In the genomic region with DNA sequence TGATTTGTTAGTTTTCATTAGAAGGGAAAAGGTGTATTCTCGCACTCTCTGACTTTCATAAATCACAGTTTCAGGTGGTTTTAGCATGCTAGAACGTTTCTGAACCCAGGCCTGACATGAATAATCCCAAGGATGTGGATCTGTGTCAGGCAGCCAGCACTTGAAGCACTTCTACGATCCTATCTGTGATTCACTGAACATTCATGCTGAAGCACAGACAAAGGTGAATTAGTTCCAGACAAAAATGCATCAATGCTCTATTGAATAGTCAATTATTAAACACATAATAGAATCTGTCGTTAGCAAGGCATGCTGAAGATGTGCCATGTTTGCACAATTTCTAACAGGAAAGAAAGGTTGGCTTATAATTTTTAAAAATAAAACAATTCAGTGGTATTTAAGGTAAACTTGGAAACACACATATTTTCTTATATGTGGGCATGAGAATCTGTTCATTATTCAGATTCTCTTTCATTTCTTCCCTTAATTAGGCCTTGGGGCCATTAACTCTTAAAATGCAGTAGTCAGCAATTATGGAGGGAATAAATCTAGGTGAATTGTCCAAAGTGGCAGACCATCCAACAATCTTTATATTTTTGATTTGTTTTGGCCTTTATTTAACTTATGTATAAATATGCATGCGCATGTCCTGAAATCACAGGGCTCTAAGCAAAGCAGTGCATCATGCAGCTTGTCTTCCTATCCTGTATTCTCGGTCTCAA, we compare ENCODE assay signal across 22 cellular contexts. TPM values are rescaled to one million over a fixed set of nuclear protein-coding genes. Genes with fewer than 3 reads are reported as not detected.
DNase-seq lines count a peak whose midpoint lies in the region; ATAC-seq, FAIRE-seq and TF ChIP-seq lines count a peak whose summit lies in the region.
"Had no signal": no experiment of that assay in that cellular context is flagged by ENCODE, and none has a peak within 500 bp of the region (broad histone marks: within the 10 kb centered on the region; RNA-seq: fewer than 3 reads in every experiment).

No MANE protein-coding gene starts in this region.

- in situ Hi-C loops in K562 (cut with MboI): no loop called here

- POLR2A ChIA-PET in K562 (lab: Yijun Ruan, JAX): no interaction called here

- no peak for TF ChIP-seq POLR2A in K562 (conservative IDR thresholded peaks at IDR 0.05)

- no peak for ATAC-seq in K562
- ATAC-seq: Right ventricle myocardium inferior had no signal

- H4K20me1 ChIP-seq in K562 (replicated peaks; ENCODE audit: control insufficient read depth, insufficient read depth, low read length) (no peaks in the 10 kb centered on the region), neural cell (ENCODE audit: insufficient read depth) (no peaks in the 10 kb centered on the region)

- H3K9me3 ChIP-seq in K562 (replicated peaks; ENCODE audit: control insufficient read depth, insufficient read depth, low read depth, low read length) (no peaks in the 10 kb centered on the region), kidney (ENCODE audit: control insufficient read depth in 1 of 2, low read length in 2 of 2) (no peaks in the 10 kb centered on the region), neural cell (ENCODE audit: low read length) (no peaks in the 10 kb centered on the region)

- CTCF ChIA-PET in K562 (lab: Yijun Ruan, JAX; ENCODE audit: low intra/inter-chr PET ratio): no interaction called here

- H3K27me3 ChIP-seq in K562 (ENCODE audit: control insufficient read depth in 2 of 2, insufficient read depth in 2 of 2, low read length in 2 of 2) (no peaks in the 10 kb centered on the region; a peak in 1 of 5 replicates), neural cell (ENCODE audit: insufficient read depth, low read depth, low read length) (no peaks in the 10 kb centered on the region)

- H3K9me1 ChIP-seq in K562 (ENCODE audit: control insufficient read depth, insufficient read depth, low read length): no peaks in the 10 kb centered on the region

- H2AFZ ChIP-seq in K562 (ENCODE audit: low read depth, low read length) (no peak overlapping the region), neural cell (ENCODE audit: low read depth, low read length) (no peak overlapping the region)

- H3K9ac ChIP-seq in K562 (ENCODE audit: insufficient read depth in 1 of 2, low read depth in 2 of 2, low read length in 2 of 2) (no peak overlapping the region), kidney (ENCODE audit: low read length in 2 of 2) (no peak overlapping the region), neural cell (ENCODE audit: low read length) (no peak overlapping the region)

- no TSS peak for BruUV-seq in K562 (replicated peaks; lab: Mats Ljungman, UMichigan)

- H3K4me2 ChIP-seq in K562 (ENCODE audit: insufficient read depth, low read length) (no peak overlapping the region), neural cell (ENCODE audit: low read length) (no peak overlapping the region)

- H3K79me2 ChIP-seq in K562 (ENCODE audit: control insufficient read depth, insufficient read depth, low read length) (no peaks in the 10 kb centered on the region), neural cell (replicated peaks; ENCODE audit: insufficient read depth, low read length) (no peaks in the 10 kb centered on the region)

- FAIRE-seq in K562 (lab: Jason Lieb, UNC) (no peak), kidney (lab: Jason Lieb, UNC) (peak; percentile 23)
- FAIRE-seq: G401.6, GM18507, GM19239, H54 had no signal

- WGBS in K562 (ENCODE audit: insufficient coverage, low coverage, missing lambda C conversion rate): under 1% methylated on average over 6 of the region's 6 CpGs

- no peak for TF ChIP-seq EP300 in K562 (IDR thresholded peaks at IDR 0.05; ENCODE audit: low read length)
- no peak for TF ChIP-seq EP300 in neural cell (conservative IDR thresholded peaks at IDR 0.05; ENCODE audit: poor library complexity, severe bottlenecking)

- H3K4me1 ChIP-seq in K562 (replicated peaks in 1 of 2; ENCODE audit: control insufficient read depth in 2 of 2, insufficient read depth in 2 of 2, low read length in 2 of 2) (no peaks in the 10 kb centered on the region), kidney (ENCODE audit: control insufficient read depth in 1 of 2, insufficient read depth in 1 of 2, low read depth in 1 of 2, low read length in 2 of 2) (peaks cover 2 to 4% of the 10 kb centered on the region in 2 donors)

- DNase-seq in NCI-H2227 treated with DMSO at 0.1 percent for 48 hours (lab: John Stamatoyannopoulos, UW) (peak; percentile 63), NCI-H2227 (lab: John Stamatoyannopoulos, UW; ENCODE audit: unreplicated experiment) (no peak), K562 (ENCODE audit: extremely low read depth in 1 of 4, low spot score in 3 of 4) (no peak), kidney (no peak), NCI-H2029 treated with DMSO at 0.1 percent for 48 hours (lab: John Stamatoyannopoulos, UW) (no peak), NCI-H345 treated with DMSO at 0.1 percent for 48 hours (lab: John Stamatoyannopoulos, UW; ENCODE audit: unreplicated experiment) (no peak), NCI-H510A (lab: John Stamatoyannopoulos, UW) (no peak)
- DNase-seq: AML-193; CD8-positive, alpha-beta memory T cell; Karpas-422; NCI-H1694; NCI-H2081 treated with DMSO at 0.1 percent for 48 hours; NCI-H226; OCI-M1 had no signal

- TF ChIP-seq RAD21 in K562 (CRISPR knock-in tag; conservative IDR thresholded peaks at IDR 0.05 in 1 of 2, IDR thresholded peaks at IDR 0.05 in 1 of 2) (no peak), neural cell (conservative IDR thresholded peaks at IDR 0.05) (no peak)

- intact Hi-C loops in K562 (cut with micrococcal nuclease) (no loop called here), kidney (cut with DNase I) (no loop called here)

- no peaks in the 10 kb centered on the region for H3F3A ChIP-seq in neural cell (ENCODE audit: insufficient read depth, low read length, poor library complexity, severe bottlenecking)

- H3K27ac ChIP-seq in K562 (ENCODE audit: extremely low read depth, low read depth, low read length): no peak overlapping the region
- H3K27ac ChIP-seq in kidney (ENCODE audit: low read depth in 2 of 2, low read length in 2 of 2): no peak overlapping the region
- H3K27ac ChIP-seq in neural cell (ENCODE audit: low read length): peak overlapping the region; percentile 30
- H3K27ac ChIP-seq: 22Rv1 had no signal

- no peak for TF ChIP-seq CTCF in K562 (IDR thresholded peaks at IDR 0.05 in 2 of 3, conservative IDR thresholded peaks at IDR 0.05 in 1 of 3; ENCODE audit: insufficient read depth in 2 of 3, low read depth in 1 of 3, low read length in 3 of 3)
- TF ChIP-seq CTCF in kidney (IDR thresholded peaks at IDR 0.05; ENCODE audit: borderline replicate concordance, extremely low read depth, insufficient read depth): no peak
- no peak for TF ChIP-seq CTCF in neural cell (IDR thresholded peaks at IDR 0.05; ENCODE audit: poor library complexity, severe bottlenecking)

- H3K36me3 ChIP-seq in K562 (ENCODE audit: control insufficient read depth, insufficient read depth, low read length) (no peaks in the 10 kb centered on the region), kidney (ENCODE audit: control insufficient read depth in 1 of 2, insufficient read depth in 2 of 2, low read length in 2 of 2) (no peaks in the 10 kb centered on the region), neural cell (ENCODE audit: insufficient read depth, low read length) (no peaks in the 10 kb centered on the region)

- H3K4me3 ChIP-seq in K562 (no peak overlapping the region), kidney (ENCODE audit: low read length in 2 of 2) (no peak overlapping the region), neural cell (ENCODE audit: low read length) (no peak overlapping the region)

- no peaks in the 10 kb centered on the region for H3K9me2 ChIP-seq in neural cell (ENCODE audit: insufficient read depth, low read length)

TF ChIP-seq in K562, 482 proteins besides CTCF, POLR2A, EP300 and RAD21 (continues in another document):
- TF ChIP-seq ZNF316 (IDR thresholded peaks at IDR 0.05): peak; percentile 67

TF ChIP-seq in neural cell, 6 proteins besides CTCF, POLR2A, EP300 and RAD21 (continues in another document):
- TF ChIP-seq TAF1 (IDR thresholded peaks at IDR 0.05; ENCODE audit: low read depth) (no peak), EZH2 (IDR thresholded peaks at IDR 0.05; ENCODE audit: borderline replicate concordance, insufficient read depth, low read length, poor library complexity, severe bottlenecking) (no peak)

RNA-seq across cellular contexts. Expression of a gene that starts 18.1 kb away (rescaled TPM):
- total RNA-seq in K562 (2011; cell fraction: chromatin; rRNA removed; ENCODE audit: low replicate concordance): 4.4 and 10.3 TPM in 2 replicates
- total RNA-seq in K562 (2011; cell fraction: nucleolus; rRNA removed): 4.2 and 6.3 TPM in 2 replicates
- total RNA-seq in K562 (2011; cell fraction: nucleoplasm; rRNA removed): 6.5 and 8.8 TPM in 2 replicates
- total RNA-seq in K562 (2014; rRNA removed): 7.4 and 8.5 TPM in 2 replicates
- 6.1 and 6.7 TPM in 2 replicates for total RNA-seq in K562 (2014; rRNA removed; fragmentation: Illumina TruSeq; extraction: Trizol)
- 5.3 and 6.6 TPM in 2 replicates for total RNA-seq in K562 (2015; rRNA removed; fragmentation: Illumina TruSeq; extraction: Trizol)
- total RNA-seq in K562 (2021): 6.8 and 7.1 TPM in 2 replicates
- polyA plus RNA-seq in K562 (2011; rRNA removed): 3.8 and 4.8 TPM in 2 replicates
- 5.0 and 11.0 TPM in 2 replicates for polyA plus RNA-seq in K562 (2011; cell fraction: cytosol; rRNA removed)
- polyA plus RNA-seq in K562 (2011; cell fraction: nucleus; rRNA removed): 4.8 and 11.5 TPM in 2 replicates
- 7.6 and 9.0 TPM in 2 replicates for polyA plus RNA-seq in K562 (2012)
- polyA plus RNA-seq in K562 (2014; fragmentation: Illumina TruSeq; extraction: Trizol): 6.5 and 7.0 TPM in 2 replicates
- 1 to 10 TPM; 2.3 to 3.1 TPM for polyA plus RNA-seq in K562 (2014; fragmentation: Nextera tagmentation; extraction: Ambion mirVana)
- 8.3 and 12.5 TPM in 2 replicates for polyA plus RNA-seq in K562 (2014; rRNA removed)
- 3.4 and 5.1 TPM in 2 replicates for polyA minus RNA-seq in K562 (2011; rRNA and poly(A)+ RNA removed)
- 2.2 and 2.9 TPM in 2 replicates for polyA minus RNA-seq in K562 (2011; cell fraction: cytosol; rRNA and poly(A)+ RNA removed)
- 5.7 and 5.8 TPM in 2 replicates for polyA minus RNA-seq in K562 (2011; cell fraction: nucleus; rRNA and poly(A)+ RNA removed)
- 6.4 TPM for total RNA-seq in kidney
- 13.8 TPM for polyA plus RNA-seq in kidney (ENCODE audit: insufficient read depth, low read depth, low replicate concordance)
- polyA plus RNA-seq in neural cell: 2.3 and 4.6 TPM in 2 replicates
- 2.4 and 3.9 TPM in 2 replicates for polyA minus RNA-seq in neural cell
- total RNA-seq: HT1080 had no signal
